ENCODE assay signal across 12 cellular contexts in the genomic region with DNA sequence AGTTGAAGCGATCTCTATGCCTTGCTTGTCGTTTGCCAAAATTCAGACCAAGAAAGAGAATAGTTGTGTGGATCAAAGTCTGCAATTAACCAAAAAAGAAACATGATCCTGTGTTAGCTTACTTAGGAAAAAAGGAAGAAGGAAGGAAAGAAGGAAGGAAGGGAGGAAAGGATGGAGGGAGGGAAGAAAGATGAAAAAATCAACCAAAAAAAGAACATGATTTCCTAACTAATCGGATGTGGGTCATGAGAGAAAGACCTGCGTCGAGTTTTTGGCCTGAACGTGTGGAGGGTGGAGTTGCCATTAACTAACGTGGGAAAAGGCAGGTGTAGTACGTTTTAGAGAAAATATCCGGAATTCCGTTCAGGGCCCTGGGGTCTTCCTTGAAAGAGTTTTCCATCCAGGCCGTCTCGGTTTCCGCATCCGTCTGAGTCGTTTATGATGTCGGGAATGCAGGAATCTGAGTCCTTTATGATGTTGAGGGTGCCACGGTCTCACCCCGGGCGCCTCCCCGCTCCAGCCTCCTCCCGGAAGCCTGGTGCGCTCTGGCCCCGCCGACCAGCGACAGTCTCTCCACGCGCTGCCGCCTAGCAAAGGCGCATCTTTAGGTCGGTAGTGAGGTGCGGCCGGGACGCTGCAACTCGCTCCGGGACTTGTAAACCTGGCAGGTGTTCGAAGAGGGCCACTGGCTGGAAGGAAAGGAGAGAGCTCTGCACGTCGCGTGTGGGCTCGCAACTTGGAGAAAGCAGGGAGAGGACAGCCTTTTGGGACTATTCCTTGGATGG. TPM values are rescaled to one million over a fixed set of nuclear protein-coding genes. Genes with fewer than 3 reads are reported as not detected.
A peak's percentile ranks its signal among the peaks of the same experiment; 100 is the strongest.
DNase-seq lines count a peak whose midpoint lies in the region; ATAC-seq and TF ChIP-seq lines count a peak whose summit lies in the region.
"Not testable (repeated sequence)": the region's sequence is repeated elsewhere in the genome, so short reads cannot be mapped to it uniquely, and the experiment has no call there.
"Had no signal": no experiment of that assay in that cellular context is flagged by ENCODE, and none has a peak within 500 bp of the region (broad histone marks: within the 10 kb centered on the region; RNA-seq: fewer than 3 reads in every experiment).

No MANE protein-coding gene starts in this region.

- CTCF ChIA-PET in activated CD4-positive, alpha-beta T cell treated with anti-CD3 and anti-CD28 coated beads for 36 hours (lab: Charles Lee): not testable (repeated sequence)

- H3K36me3 ChIP-seq in GM23338 (ENCODE audit: insufficient read depth); iPS DF 6.9 (ENCODE audit: control insufficient read depth, insufficient read depth, low read length); upper lobe of right lung: not testable (repeated sequence)

- not testable (repeated sequence) for H3K4me1 ChIP-seq in GM23338 (ENCODE audit: insufficient read depth); iPS DF 6.9 (ENCODE audit: control insufficient read depth, insufficient read depth, low read length); upper lobe of right lung

- WGBS in iPS DF 6.9 (ENCODE audit: insufficient coverage, insufficient read length): no CpG with 5 or more reads among the region's 40 CpGs

- TF ChIP-seq CTCF in GM23338 (conservative IDR thresholded peaks at IDR 0.05; ENCODE audit: low read depth in 2 of 2); mesothelial cell of epicardium (IDR thresholded peaks at IDR 0.05; ENCODE audit: unreplicated experiment); progenitor cell of endocrine pancreas (IDR thresholded peaks at IDR 0.05; ENCODE audit: unreplicated experiment); upper lobe of right lung (IDR thresholded peaks at IDR 0.05): not testable (repeated sequence)

- H3K9me3 Mint-ChIP-seq in GM23338; activated CD4-positive, alpha-beta T cell treated with anti-CD3 and anti-CD28 coated beads for 36 hours (ENCODE audit: low read depth); activated T-cell treated with anti-CD3 and anti-CD28 coated beads, Interleukin-2, amount 50 U/mL, for 72 hours; central memory CD8-positive, alpha-beta T cell; mesothelial cell of epicardium; progenitor cell of endocrine pancreas (ENCODE audit: low read depth): not testable (repeated sequence)

- H2AFZ ChIP-seq in GM23338: not testable (repeated sequence)

- H3K4me2 ChIP-seq in GM23338: peak overlapping the region; percentile 78

- H3K4me3 Mint-ChIP-seq in GM23338: peak overlapping the region; percentile 78
- H3K4me3 Mint-ChIP-seq in activated CD4-positive, alpha-beta T cell treated with anti-CD3 and anti-CD28 coated beads for 36 hours: peak overlapping the region; percentile 63
- peak overlapping the region; percentile 72 to 73 for H3K4me3 Mint-ChIP-seq in activated T-cell treated with anti-CD3 and anti-CD28 coated beads, Interleukin-2, amount 50 U/mL, for 72 hours
- peak overlapping the region; percentile 59 for H3K4me3 Mint-ChIP-seq in central memory CD8-positive, alpha-beta T cell
- peak overlapping the region; percentile 55 for H3K4me3 Mint-ChIP-seq in mesothelial cell of epicardium
- H3K4me3 Mint-ChIP-seq in progenitor cell of endocrine pancreas (ENCODE audit: low read depth): peak overlapping the region; percentile 60

- not testable (repeated sequence) for H3K9me2 ChIP-seq in GM23338 (ENCODE audit: insufficient read depth)

- peak; percentile 86 for ATAC-seq in GM23338
- peak; percentile 85 for ATAC-seq in activated CD4-positive, alpha-beta T cell treated with anti-CD3 and anti-CD28 coated beads for 36 hours
- peak; percentile 69 to 83 for ATAC-seq in activated T-cell treated with anti-CD3 and anti-CD28 coated beads, Interleukin-2, amount 50 U/mL, for 72 hours (replicated peaks in 1 of 2)
- ATAC-seq in central memory CD8-positive, alpha-beta T cell (replicated peaks; ENCODE audit: extremely low read depth, poor library complexity, severe bottlenecking): peak; percentile 46
- ATAC-seq in upper lobe of right lung: peak; percentile 70

- H3F3A ChIP-seq in GM23338 (replicated peaks; ENCODE audit: low read depth): not testable (repeated sequence)

- peak overlapping the region; percentile 54 for H3K4me3 ChIP-seq in GM23338
- peak overlapping the region; percentile 17; the same call in 1 of the 2 replicates for H3K4me3 ChIP-seq in iPS DF 6.9 (ENCODE audit: low read length)
- H3K4me3 ChIP-seq in upper lobe of right lung: peak overlapping the region; percentile 10

- not testable (repeated sequence) for H3K27ac ChIP-seq in GM23338 (ENCODE audit: low read depth); iPS DF 6.9 (ENCODE audit: low read length)
- peak overlapping the region; percentile 36 for H3K27ac ChIP-seq in upper lobe of right lung

- not testable (repeated sequence) for H3K27ac Mint-ChIP-seq in GM23338; activated T-cell treated with anti-CD3 and anti-CD28 coated beads, Interleukin-2, amount 50 U/mL, for 72 hours; central memory CD8-positive, alpha-beta T cell (ENCODE audit: low read depth); mesothelial cell of epicardium; progenitor cell of endocrine pancreas
- H3K27ac Mint-ChIP-seq in activated CD4-positive, alpha-beta T cell treated with anti-CD3 and anti-CD28 coated beads for 36 hours: peak overlapping the region; percentile 75

- not testable (repeated sequence) for H4K20me1 ChIP-seq in GM23338 (replicated peaks; ENCODE audit: insufficient read depth)

- H3K27me3 ChIP-seq in GM23338 (ENCODE audit: insufficient read depth); iPS DF 6.9 (ENCODE audit: control insufficient read depth, insufficient read depth, low read length); upper lobe of right lung: not testable (repeated sequence)

- not testable (repeated sequence) for H3K79me2 ChIP-seq in GM23338 (replicated peaks; ENCODE audit: insufficient read depth)

- not testable (repeated sequence) for H3K4me1 Mint-ChIP-seq in GM23338; activated CD4-positive, alpha-beta T cell treated with anti-CD3 and anti-CD28 coated beads for 36 hours; activated T-cell treated with anti-CD3 and anti-CD28 coated beads, Interleukin-2, amount 50 U/mL, for 72 hours (ENCODE audit: low read depth); central memory CD8-positive, alpha-beta T cell; mesothelial cell of epicardium; progenitor cell of endocrine pancreas (ENCODE audit: low read depth)

- POLR2A ChIA-PET in activated CD4-positive, alpha-beta T cell treated with anti-CD3 and anti-CD28 coated beads for 36 hours (lab: Charles Lee): not testable (repeated sequence)

- intact Hi-C loops in activated CD4-positive, alpha-beta T cell treated with anti-CD3 and anti-CD28 coated beads for 36 hours (cut with DNase I, micrococcal nuclease); upper lobe of right lung (cut with DNase I): not testable (repeated sequence)

- not testable (repeated sequence) for H3K36me3 Mint-ChIP-seq in GM23338 (ENCODE audit: low read depth); activated CD4-positive, alpha-beta T cell treated with anti-CD3 and anti-CD28 coated beads for 36 hours (ENCODE audit: low read depth); activated T-cell treated with anti-CD3 and anti-CD28 coated beads, Interleukin-2, amount 50 U/mL, for 72 hours (ENCODE audit: insufficient read depth in 2 of 2); central memory CD8-positive, alpha-beta T cell (ENCODE audit: insufficient read depth); mesothelial cell of epicardium; progenitor cell of endocrine pancreas (ENCODE audit: insufficient read depth)

- H3K9me3 ChIP-seq in iPS DF 6.9 (ENCODE audit: control insufficient read depth, insufficient read depth, low read length); upper lobe of right lung: not testable (repeated sequence)

- H3K27me3 Mint-ChIP-seq in GM23338 (ENCODE audit: insufficient read depth, low read depth, poor library complexity); activated CD4-positive, alpha-beta T cell treated with anti-CD3 and anti-CD28 coated beads for 36 hours; activated T-cell treated with anti-CD3 and anti-CD28 coated beads, Interleukin-2, amount 50 U/mL, for 72 hours (ENCODE audit: low read depth); central memory CD8-positive, alpha-beta T cell: not testable (repeated sequence)
- H3K27me3 Mint-ChIP-seq in mesothelial cell of epicardium (ENCODE audit: low read depth) (peaks cover 28% of the 10 kb centered on the region), progenitor cell of endocrine pancreas (peaks cover 23% of the 10 kb centered on the region)

- peak; percentile 13 for DNase-seq in GM23338 (ENCODE audit: low spot score)
- not testable (repeated sequence) for DNase-seq in activated CD4-positive, alpha-beta T cell treated with anti-CD3 and anti-CD28 coated beads for 36 hours; activated T-cell treated with anti-CD3 and anti-CD28 coated beads, Interleukin-2, amount 50 U/mL, for 72 hours; central memory CD8-positive, alpha-beta T cell (ENCODE audit: low spot score in 2 of 2); iPS DF 6.9 (ENCODE audit: low read depth, low spot score); mesothelial cell of epicardium (ENCODE audit: low spot score in 2 of 2, unreplicated experiment in 2 of 2); progenitor cell of endocrine pancreas (ENCODE audit: low spot score, unreplicated experiment); upper lobe of right lung

RNA-seq across cellular contexts. Expression of a gene that starts 34.9 kb away (rescaled TPM):
- total RNA-seq in GM23338 (2014; rRNA removed; shearing (Covaris generic)): not detected in 2 replicates
- polyA plus RNA-seq in GM23338 (2016; fragmentation: Nextera tagmentation; extraction: Ambion mirVana): not detected in 2 replicates
- not detected for total RNA-seq in activated CD4-positive, alpha-beta T cell treated with anti-CD3 and anti-CD28 coated beads for 36 hours
- not detected for total RNA-seq in activated T-cell treated with anti-CD3 and anti-CD28 coated beads, Interleukin-2, amount 50 U/mL, for 72 hours
- total RNA-seq in mesothelial cell of epicardium: not detected in 3 replicates
- not detected in 2 replicates for total RNA-seq in progenitor cell of endocrine pancreas
- 40.9 TPM for total RNA-seq in upper lobe of right lung
- total RNA-seq: fibroblast of villous mesenchyme; OCI-LY7; osteocyte; T-helper 2 cell treated with Interferon-gamma antibody and Interleukin-4, amounts not matched to agents 100 ng/mL and 5 ng/mL, for 36 hours had no signal

Comparison
In these comparisons a context has a peak if more than half of its experiments do, and no peak if none do; other contexts are left out.
1. RNA of a gene that starts 34.9 kb away (total RNA-seq): 40.9 TPM in upper lobe of right lung (single experiment); not detected in mesothelial cell of epicardium, not detected in GM23338, not detected in activated CD4-positive, alpha-beta T cell treated with anti-CD3 and anti-CD28 coated beads for 36 hours, not detected in activated T-cell treated with anti-CD3 and anti-CD28 coated beads, Interleukin-2, amount 50 U/mL, for 72 hours and not detected in progenitor cell of endocrine pancreas; every median in the first group is over 10 times any median in the second.
2. Peak in every context shown above with its lines, with median percentiles within 50 percentile points of each other: ATAC-seq, H3K4me3 ChIP-seq and H3K4me3 Mint-ChIP-seq.